In genomic region chr1:234933031-234933430, GRCh38 we compare ENCODE assay signal across 8 cellular contexts.
DNase-seq lines count a peak whose midpoint lies in the region; ATAC-seq and TF ChIP-seq lines count a peak whose summit lies in the region.

No MANE protein-coding gene starts in this region.

- CTCF ChIA-PET in HEK293T (lab: Yijun Ruan, JAX): no interaction called here

- no CpG with 5 or more reads among the region's 5 CpGs for WGBS in trophoblast cell (ENCODE audit: extremely low coverage, insufficient coverage, insufficient read length)

- H3K18ac ChIP-seq in trophoblast cell (ENCODE audit: low read length): no peak overlapping the region

- ATAC-seq in GM19351 (IDR thresholded peaks at IDR 0.05; ENCODE audit: unreplicated experiment): peak; percentile 22
- peak; percentile 10 for ATAC-seq in HG02938 (IDR thresholded peaks at IDR 0.05; ENCODE audit: unreplicated experiment)

- H4K8ac ChIP-seq in trophoblast cell (ENCODE audit: low read depth, low read length): no peak overlapping the region

- POLR2A ChIA-PET in HEK293T (lab: Yijun Ruan, JAX): no interaction called here

- H3K36me3 ChIP-seq in trophoblast cell (ENCODE audit: control insufficient read depth in 1 of 2, insufficient read depth in 2 of 2, low read length in 2 of 2): no peaks in the 10 kb centered on the region

- peak; percentile 51 for DNase-seq in activated CD8-positive, alpha-beta memory T cell treated with anti-CD3 and anti-CD28 coated beads, Interleukin-2, amount 50 U/mL, for 48 hours
- DNase-seq in trophoblast cell (peak in 1 of 2 donors; percentile 51), HEK293T (ENCODE audit: extremely low spot score) (no peak), kidney tubule cell (ENCODE audit: low spot score) (no peak), COLO829 (ENCODE audit: low spot score) (no peak), NOMO-1 treated with DMSO at 0.1 percent for 48 hours (lab: John Stamatoyannopoulos, UW; ENCODE audit: unreplicated experiment) (no peak)

- H2AFZ ChIP-seq in trophoblast cell (ENCODE audit: insufficient read depth, low read length, poor library complexity): no peak overlapping the region

- H3K79me1 ChIP-seq in trophoblast cell (ENCODE audit: low read length): peaks cover 3% of the 10 kb centered on the region

- no peak overlapping the region for H3K4ac ChIP-seq in trophoblast cell (ENCODE audit: low read depth, low read length)

- no peak overlapping the region for H3K9ac ChIP-seq in trophoblast cell (ENCODE audit: low read length)

- H2BK120ac ChIP-seq in trophoblast cell (ENCODE audit: insufficient read depth, low read length, poor library complexity): no peak overlapping the region

- H3K27ac ChIP-seq in trophoblast cell (ENCODE audit: low read depth, low read length): no peak overlapping the region

- no peak overlapping the region for H3K14ac ChIP-seq in trophoblast cell (ENCODE audit: low read length)

- no peaks in the 10 kb centered on the region for H3K9me3 ChIP-seq in trophoblast cell (ENCODE audit: insufficient read depth, low read depth, low read length)

- H3K4me2 ChIP-seq in trophoblast cell (ENCODE audit: low read length): no peak overlapping the region

- H3K23ac ChIP-seq in trophoblast cell (ENCODE audit: low read length): no peak overlapping the region

- H4K12ac ChIP-seq in trophoblast cell (ENCODE audit: low read depth, low read length): no peak overlapping the region

- H3K4me1 ChIP-seq in trophoblast cell (ENCODE audit: control insufficient read depth in 1 of 2, insufficient read depth in 2 of 2, low read length in 2 of 2): peaks cover 0 to 5% of the 10 kb centered on the region in 2 experiments

- H2BK12ac ChIP-seq in trophoblast cell (ENCODE audit: low read length): peak overlapping the region; percentile 0

- H3K79me2 ChIP-seq in trophoblast cell (ENCODE audit: control insufficient read depth, insufficient read depth, low read length, poor library complexity): no peaks in the 10 kb centered on the region

- H3K27me3 ChIP-seq in trophoblast cell (ENCODE audit: insufficient read depth, low read length): no peaks in the 10 kb centered on the region

- no peak overlapping the region for H3K4me3 ChIP-seq in trophoblast cell (ENCODE audit: low read depth, low read length)

- H2BK5ac ChIP-seq in trophoblast cell (ENCODE audit: low read depth, low read length, poor library complexity): no peak overlapping the region

- H2AK5ac ChIP-seq in trophoblast cell (ENCODE audit: low read length): no peak overlapping the region

- no peak overlapping the region for H4K91ac ChIP-seq in trophoblast cell (ENCODE audit: low read depth, low read length)

TF ChIP-seq in HEK293T, 16 proteins besides CTCF, POLR2A, EP300 and RAD21:
- TF ChIP-seq L3MBTL2 (conservative IDR thresholded peaks at IDR 0.05): no peak
- no peak for TF ChIP-seq FOXK2 (IDR thresholded peaks at IDR 0.05)
